ENCODE assay signal across 8 cellular contexts in the genomic region with DNA sequence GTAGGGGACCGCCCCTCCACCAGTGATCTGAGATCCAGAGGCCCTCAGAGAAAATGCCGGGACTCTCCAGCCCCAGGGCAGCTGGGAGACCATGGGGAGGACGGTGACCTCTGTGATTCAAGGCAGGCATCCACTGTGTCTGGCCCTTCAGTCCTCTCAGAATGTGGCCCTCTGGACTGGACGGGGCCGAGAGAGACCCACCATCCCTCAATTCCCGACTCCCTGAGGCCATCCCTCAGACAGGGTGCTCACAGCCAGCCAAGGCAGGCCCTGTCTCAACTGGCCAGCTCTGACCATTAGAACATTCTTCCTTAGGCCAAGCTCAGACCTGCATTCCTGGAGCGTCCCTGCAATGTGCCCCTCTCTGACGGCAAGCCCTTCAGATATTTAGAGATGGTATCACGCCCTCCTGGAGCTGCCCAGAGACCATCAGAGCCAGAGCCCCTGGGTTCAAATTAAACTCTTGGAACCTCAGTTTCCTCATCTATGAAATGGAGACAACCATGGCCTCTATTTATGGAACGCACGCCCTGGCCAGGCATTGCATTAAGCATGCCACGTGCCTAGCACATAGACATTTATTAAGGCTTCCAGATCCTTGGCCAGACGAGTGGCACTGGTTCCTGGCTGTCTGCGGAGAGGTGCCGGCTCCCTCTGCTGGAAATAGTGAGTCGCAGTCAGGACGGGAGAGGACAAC. TPM values are rescaled to one million over a fixed set of nuclear protein-coding genes. Genes with fewer than 3 reads are reported as not detected.
A peak's percentile ranks its signal among the peaks of the same experiment; 100 is the strongest.
DNase-seq lines count a peak whose midpoint lies in the region; ATAC-seq, FAIRE-seq and TF ChIP-seq lines count a peak whose summit lies in the region.

No MANE protein-coding gene starts in this region.

- H2AFZ ChIP-seq in astrocyte (ENCODE audit: low read depth, low read length) (peak overlapping the region; percentile 53), hepatocyte (no peak overlapping the region), smooth muscle cell (ENCODE audit: low read depth) (peak overlapping the region; percentile 6)

- TF ChIP-seq CTCF in HFFc6 (IDR thresholded peaks at IDR 0.05) = peak; percentile 89
- TF ChIP-seq CTCF in astrocyte (IDR thresholded peaks at IDR 0.05; ENCODE audit: insufficient read depth, low read depth, low read length) = peak; percentile 84
- TF ChIP-seq CTCF in hepatocyte (IDR thresholded peaks at IDR 0.05; ENCODE audit: poor library complexity) = peak; percentile 95
- TF ChIP-seq CTCF in smooth muscle cell (IDR thresholded peaks at IDR 0.05; ENCODE audit: borderline replicate concordance, insufficient read depth, poor library complexity, severe bottlenecking) = peak; percentile 83

- no peak overlapping the region for H3K4me2 ChIP-seq in astrocyte (ENCODE audit: low read length)
- H3K4me2 ChIP-seq in hepatocyte = no peak overlapping the region
- no peak overlapping the region for H3K4me2 ChIP-seq in smooth muscle cell

- H3K9ac ChIP-seq in astrocyte (ENCODE audit: low read length) (no peak overlapping the region), smooth muscle cell (ENCODE audit: low read depth) (no peak overlapping the region)

- H3K27ac ChIP-seq in astrocyte (ENCODE audit: low read depth, low read length) (no peak overlapping the region), hepatocyte (no peak overlapping the region), smooth muscle cell (ENCODE audit: low read depth) (no peak overlapping the region)

- 49% methylated on average over 17 of the region's 17 CpGs for WGBS in hepatocyte (ENCODE audit: low lambda C conversion rate, missing lambda C conversion rate)
- 47% methylated on average over 17 of the region's 17 CpGs for WGBS in smooth muscle cell (ENCODE audit: low lambda C conversion rate)

- no peaks in the 10 kb centered on the region for H3F3A ChIP-seq in smooth muscle cell (ENCODE audit: low read depth)

- H3K4me3 ChIP-seq in astrocyte (ENCODE audit: insufficient read depth, low read depth, low read length) (no peak overlapping the region), hepatocyte (no peak overlapping the region), smooth muscle cell (no peak overlapping the region)

- H3K4me3 Mint-ChIP-seq in HFFc6 = no peak overlapping the region
- no peak overlapping the region for H3K4me3 Mint-ChIP-seq in astrocyte (ENCODE audit: unreplicated experiment)

- no peak for FAIRE-seq in astrocyte (lab: Jason Lieb, UNC)

- H3K36me3 Mint-ChIP-seq in HFFc6 (ENCODE audit: low read depth) = no peaks in the 10 kb centered on the region
- H3K36me3 Mint-ChIP-seq in astrocyte (ENCODE audit: low read depth, unreplicated experiment) = no peaks in the 10 kb centered on the region

- H3K4me1 Mint-ChIP-seq in HFFc6 (ENCODE audit: low read depth) (peaks cover 45% of the 10 kb centered on the region), astrocyte (ENCODE audit: low read depth, unreplicated experiment) (peaks cover 17% of the 10 kb centered on the region)

- H4K20me1 ChIP-seq in astrocyte (ENCODE audit: insufficient read depth, low read length) (no peaks in the 10 kb centered on the region), hepatocyte (ENCODE audit: insufficient read depth, poor library complexity, severe bottlenecking) (no peaks in the 10 kb centered on the region), smooth muscle cell (ENCODE audit: low read depth) (no peaks in the 10 kb centered on the region)

- H3K4me1 ChIP-seq in astrocyte (ENCODE audit: insufficient read depth, low read length) = peaks cover 8% of the 10 kb centered on the region
- no peaks in the 10 kb centered on the region for H3K4me1 ChIP-seq in hepatocyte (ENCODE audit: insufficient read depth)
- peaks cover 3% of the 10 kb centered on the region for H3K4me1 ChIP-seq in smooth muscle cell (ENCODE audit: low read depth)

- no peaks in the 10 kb centered on the region for H3K9me3 Mint-ChIP-seq in HFFc6
- H3K9me3 Mint-ChIP-seq in astrocyte (ENCODE audit: unreplicated experiment) = no peaks in the 10 kb centered on the region

- H3K36me3 ChIP-seq in astrocyte (ENCODE audit: insufficient read depth, low read length) (no peaks in the 10 kb centered on the region), hepatocyte (replicated peaks; ENCODE audit: insufficient read depth, low read depth) (no peaks in the 10 kb centered on the region), smooth muscle cell (ENCODE audit: low read depth) (no peaks in the 10 kb centered on the region)

- H3K79me2 ChIP-seq in astrocyte (ENCODE audit: insufficient read depth, low read length) = no peaks in the 10 kb centered on the region
- no peaks in the 10 kb centered on the region for H3K79me2 ChIP-seq in hepatocyte
- H3K79me2 ChIP-seq in smooth muscle cell (ENCODE audit: low read depth) = no peaks in the 10 kb centered on the region

- H3K27me3 ChIP-seq in astrocyte (ENCODE audit: insufficient read depth, low read length) = no peaks in the 10 kb centered on the region
- no peaks in the 10 kb centered on the region for H3K27me3 ChIP-seq in hepatocyte
- no peaks in the 10 kb centered on the region for H3K27me3 ChIP-seq in smooth muscle cell (ENCODE audit: low read depth)

- H3K9me2 ChIP-seq in hepatocyte (replicated peaks; ENCODE audit: insufficient read depth) = no peaks in the 10 kb centered on the region

- H3K9me3 ChIP-seq in astrocyte (ENCODE audit: insufficient read depth, low read depth, low read length) (no peaks in the 10 kb centered on the region), hepatocyte (ENCODE audit: low read depth) (no peaks in the 10 kb centered on the region), smooth muscle cell (replicated peaks; ENCODE audit: low read depth) (no peaks in the 10 kb centered on the region)

- ATAC-seq in GM19452 (IDR thresholded peaks at IDR 0.05; ENCODE audit: unreplicated experiment) = no peak

- peaks cover 3% of the 10 kb centered on the region for H3K27me3 Mint-ChIP-seq in HFFc6 (ENCODE audit: insufficient read depth)
- peaks cover 26% of the 10 kb centered on the region for H3K27me3 Mint-ChIP-seq in astrocyte (ENCODE audit: low read depth, unreplicated experiment)

- DNase-seq in GM03348 (ENCODE audit: low spot score) (peak; percentile 92), HFFc6 (peak; percentile 86), NCI-H187 treated with DMSO at 0.1 percent for 48 hours (lab: John Stamatoyannopoulos, UW) (peak; percentile 33), T-helper 22 cell (ENCODE audit: low read depth) (peak; percentile 36), astrocyte (ENCODE audit: low read depth) (peak; percentile 61), hepatocyte (ENCODE audit: low spot score) (peak; percentile 93), smooth muscle cell (lab: John Stamatoyannopoulos, UW; ENCODE audit: unreplicated experiment) (no peak)

- no peak overlapping the region for H3K27ac Mint-ChIP-seq in HFFc6
- H3K27ac Mint-ChIP-seq in astrocyte (ENCODE audit: unreplicated experiment) = no peak overlapping the region

RNA-seq across cellular contexts. Expression of a gene that starts 9.6 kb away (rescaled TPM):
- not detected for total RNA-seq in HFFc6 (2021; fragmentation: NEBNext Ultra II Directional; extraction: Animal tissue kit (Norgen Biotek cat#: 25700))
- total RNA-seq in astrocyte (not detected in 2 replicates), hepatocyte (40.2 and 48.1 TPM in 2 replicates), smooth muscle cell (not detected in 2 replicates)
- polyA plus RNA-seq in hepatocyte (97.3 and 105 TPM in 2 replicates), smooth muscle cell (not detected in 2 replicates)

RNA-seq across cellular contexts. Expression of a gene that starts 32.5 kb away (rescaled TPM):
- 10 to 100 TPM; 36.9 to 51.3 (median 43.6) TPM for total RNA-seq in HFFc6 (2021; fragmentation: NEBNext Ultra II Directional; extraction: Animal tissue kit (Norgen Biotek cat#: 25700))
- total RNA-seq in astrocyte = 25.4 and 26.1 TPM in 2 replicates
- 297 and 337 TPM in 2 replicates for total RNA-seq in hepatocyte
- polyA plus RNA-seq in hepatocyte = 905 and 962 TPM in 2 replicates
- 117 and 153 TPM in 2 replicates for total RNA-seq in smooth muscle cell
- polyA plus RNA-seq in smooth muscle cell = 211 and 218 TPM in 2 replicates

Comparison
In these comparisons a context has a peak if more than half of its experiments do, and no peak if none do; other contexts are left out.
1. RNA of a gene that starts 9.6 kb away (total RNA-seq): 40.2 to 48.1 TPM in hepatocyte; not detected in HFFc6, not detected in astrocyte and not detected in smooth muscle cell; every median in the first group is over 10 times any median in the second.
2. Peak in every context shown above with its lines, with median percentiles within 50 percentile points of each other: CTCF ChIP-seq.